In genomic region chr7:130874071-130874915, GRCh38 we compare ENCODE assay signal across 1 cellular context.
A peak's percentile ranks its signal among the peaks of the same experiment; 100 is the strongest.
TF ChIP-seq lines count a peak whose summit lies in the region.

No MANE protein-coding gene starts in this region.

TF ChIP-seq in HepG2, 621 proteins besides CTCF, POLR2A, EP300 and RAD21 (continued from another document):
- TF ChIP-seq ZNF770 (CRISPR knock-in tag; IDR thresholded peaks at IDR 0.05): peak; percentile 33; the same call in 1 of the 2 replicates
